Comparison of ENCODE assay signal across 13 cellular contexts in the genomic region with DNA sequence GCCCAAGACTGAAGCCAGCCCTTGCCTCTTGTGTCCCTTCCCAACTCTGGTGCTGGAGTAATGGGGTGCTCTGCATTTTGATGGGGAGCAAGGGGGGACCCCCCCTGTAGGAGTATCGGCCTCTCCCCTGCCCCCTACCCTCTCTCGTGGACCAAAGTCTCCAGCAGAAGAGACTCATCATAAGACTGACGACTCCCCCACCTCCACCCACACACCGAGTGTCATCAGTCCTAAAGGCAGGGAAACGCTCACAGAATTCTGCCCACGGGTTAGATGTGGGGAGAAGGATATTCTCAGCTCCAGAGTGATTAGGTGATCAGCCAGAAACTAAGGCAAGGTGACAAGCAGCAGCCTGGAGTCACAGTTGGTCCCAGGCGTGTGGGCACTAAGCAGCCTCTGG.
"Had no signal": no experiment of that assay in that cellular context is flagged by ENCODE, and none has a peak within 500 bp of the region (broad histone marks: within the 10 kb centered on the region; RNA-seq: fewer than 3 reads in every experiment).

No MANE protein-coding gene starts in this region.

- H3K27ac ChIP-seq: coronary artery, epithelial cell of prostate, sigmoid colon, tibial artery had no signal

- H3K27me3 Mint-ChIP-seq: naive thymus-derived CD4-positive, alpha-beta T cell had no signal

- H3K4me3 ChIP-seq: coronary artery, sigmoid colon, stomach, tibial artery had no signal

- H3K4me1 Mint-ChIP-seq: naive thymus-derived CD4-positive, alpha-beta T cell had no signal

- H3K9me3 ChIP-seq: sigmoid colon, stomach, tibial artery had no signal

- H3K4me3 Mint-ChIP-seq: activated CD8-positive, alpha-beta T cell treated with anti-CD3 and anti-CD28 coated beads, Interleukin-2, amount 10 ng/mL, durations not matched to agents 7 days and 5 days; activated naive CD4-positive, alpha-beta T cell treated with anti-CD3 and anti-CD28 coated beads for 36 hours; naive thymus-derived CD4-positive, alpha-beta T cell had no signal

- H3K9me3 Mint-ChIP-seq: activated naive CD4-positive, alpha-beta T cell treated with anti-CD3 and anti-CD28 coated beads for 36 hours; naive thymus-derived CD4-positive, alpha-beta T cell had no signal

- ATAC-seq: activated CD8-positive, alpha-beta T cell treated with anti-CD3 and anti-CD28 coated beads, Interleukin-2, amount 10 ng/mL, durations not matched to agents 7 days and 5 days; naive thymus-derived CD4-positive, alpha-beta T cell had no signal

- H3K27ac Mint-ChIP-seq: activated CD8-positive, alpha-beta T cell treated with anti-CD3 and anti-CD28 coated beads, Interleukin-2, amount 10 ng/mL, durations not matched to agents 7 days and 5 days; activated naive CD4-positive, alpha-beta T cell treated with anti-CD3 and anti-CD28 coated beads for 36 hours had no signal

- H3K27me3 ChIP-seq: sigmoid colon, stomach, tibial artery had no signal

- DNase-seq: activated CD4-positive, alpha-beta T cell treated with anti-CD3 and anti-CD28 coated beads for 48 hours; activated CD8-positive, alpha-beta memory T cell treated with anti-CD3 and anti-CD28 coated beads, Interleukin-2, amount 50 U/mL, for 48 hours; activated CD8-positive, alpha-beta T cell treated with anti-CD3 and anti-CD28 coated beads, Interleukin-2, amount 10 ng/mL, durations not matched to agents 7 days and 5 days; activated naive CD4-positive, alpha-beta T cell treated with anti-CD3 and anti-CD28 coated beads for 36 hours; effector memory CD4-positive, alpha-beta T cell; hippocampal formation; naive thymus-derived CD4-positive, alpha-beta T cell; sigmoid colon; stimulated activated CD4-positive, alpha-beta T cell treated with anti-CD3 and anti-CD28 coated beads, Interleukin-12 subunit alpha, Interleukin-12 subunit beta, amount 100 ng/mL, for 4 hours; stomach; tibial artery had no signal
